Comparison of ENCODE assay signal across 9 cellular contexts in genomic region chr17:20944014-20944905, GRCh38.
DNase-seq lines count a peak whose midpoint lies in the region; ATAC-seq lines count a peak whose summit lies in the region.
"Had no signal": no experiment of that assay in that cellular context is flagged by ENCODE, and none has a peak within 500 bp of the region (broad histone marks: within the 10 kb centered on the region; RNA-seq: fewer than 3 reads in every experiment).

No MANE protein-coding gene starts in this region.

- no peak overlapping the region for H4K12ac ChIP-seq in trophoblast cell (ENCODE audit: low read depth, low read length)

- no peak overlapping the region for H3K23ac ChIP-seq in trophoblast cell (ENCODE audit: low read length)

- H2AK5ac ChIP-seq in trophoblast cell (ENCODE audit: low read length) = no peak overlapping the region

- H3K9ac ChIP-seq in trophoblast cell (ENCODE audit: low read length) = no peak overlapping the region

- no peaks in the 10 kb centered on the region for H3K4me1 ChIP-seq in trophoblast cell (ENCODE audit: control insufficient read depth in 1 of 2, insufficient read depth in 2 of 2, low read length in 2 of 2)

- no peak overlapping the region for H2BK120ac ChIP-seq in trophoblast cell (ENCODE audit: insufficient read depth, low read length, poor library complexity)

- no peak overlapping the region for H3K18ac ChIP-seq in trophoblast cell (ENCODE audit: low read length)

- ATAC-seq in HG03039 (IDR thresholded peaks at IDR 0.05; ENCODE audit: unreplicated experiment) (no peak), HG03135 (IDR thresholded peaks at IDR 0.05; ENCODE audit: unreplicated experiment) (no peak)

- peaks cover 2% of the 10 kb centered on the region for H3K9me3 ChIP-seq in trophoblast cell (ENCODE audit: insufficient read depth, low read depth, low read length)
- H3K9me3 ChIP-seq: thoracic aorta had no signal

- H3K4ac ChIP-seq in trophoblast cell (ENCODE audit: low read depth, low read length) = no peak overlapping the region

- no peaks in the 10 kb centered on the region for H3K27me3 ChIP-seq in trophoblast cell (ENCODE audit: insufficient read depth, low read length)

- no peaks in the 10 kb centered on the region for H3K79me1 ChIP-seq in trophoblast cell (ENCODE audit: low read length)

- H4K91ac ChIP-seq in trophoblast cell (ENCODE audit: low read depth, low read length) = no peak overlapping the region

- H3K36me3 ChIP-seq in trophoblast cell (ENCODE audit: control insufficient read depth in 1 of 2, insufficient read depth in 2 of 2, low read length in 2 of 2) = no peaks in the 10 kb centered on the region
- H3K36me3 ChIP-seq: thoracic aorta had no signal

- H2BK5ac ChIP-seq in trophoblast cell (ENCODE audit: low read depth, low read length, poor library complexity) = no peak overlapping the region

- no peak overlapping the region for H3K14ac ChIP-seq in trophoblast cell (ENCODE audit: low read length)

- WGBS in trophoblast cell (ENCODE audit: extremely low coverage, insufficient coverage, insufficient read length) = no CpG with 5 or more reads among the region's 13 CpGs

- H3K4me3 ChIP-seq in trophoblast cell (ENCODE audit: low read depth, low read length) = no peak overlapping the region
- H3K4me3 ChIP-seq: thoracic aorta had no signal

- DNase-seq in NCI-H2227 (lab: John Stamatoyannopoulos, UW; ENCODE audit: unreplicated experiment) (peak; percentile 35), NCI-H2227 treated with DMSO at 0.1 percent for 48 hours (lab: John Stamatoyannopoulos, UW) (no peak), NCI-H345 treated with DMSO at 0.1 percent for 48 hours (lab: John Stamatoyannopoulos, UW; ENCODE audit: unreplicated experiment) (peak; percentile 41), T47D (ENCODE audit: low read depth in 1 of 2, low spot score in 1 of 2) (peak; percentile 21 to 76), trophoblast cell (peak; percentile 12 to 54), AML-193 (lab: John Stamatoyannopoulos, UW) (no peak)

- no peak overlapping the region for H3K4me2 ChIP-seq in trophoblast cell (ENCODE audit: low read length)

- H3K79me2 ChIP-seq in trophoblast cell (ENCODE audit: control insufficient read depth, insufficient read depth, low read length, poor library complexity) = no peaks in the 10 kb centered on the region

- no peak overlapping the region for H3K27ac ChIP-seq in trophoblast cell (ENCODE audit: low read depth, low read length)
- H3K27ac ChIP-seq: thoracic aorta had no signal

- no peak overlapping the region for H2BK12ac ChIP-seq in trophoblast cell (ENCODE audit: low read length)

- H4K8ac ChIP-seq in trophoblast cell (ENCODE audit: low read depth, low read length) = no peak overlapping the region

- in situ Hi-C loops in T47D (cut with HindIII; ENCODE audit: low pct_unique_long_range_greater_than_20kb, low sequenced_read_pairs) = no loop called here

- H2AFZ ChIP-seq in trophoblast cell (ENCODE audit: insufficient read depth, low read length, poor library complexity) = no peak overlapping the region

Comparison
In these comparisons a context has a peak if more than half of its experiments do, and no peak if none do; other contexts are left out.
1. DNase-seq: peak in NCI-H2227 (single experiment), NCI-H345 treated with DMSO at 0.1 percent for 48 hours (single experiment), T47D (2 of 2) and trophoblast cell (2 of 2); none in NCI-H2227 treated with DMSO at 0.1 percent for 48 hours (single experiment) and AML-193 (0 of 2).